Comparison of ENCODE assay signal across 8 cellular contexts in the genomic region with DNA sequence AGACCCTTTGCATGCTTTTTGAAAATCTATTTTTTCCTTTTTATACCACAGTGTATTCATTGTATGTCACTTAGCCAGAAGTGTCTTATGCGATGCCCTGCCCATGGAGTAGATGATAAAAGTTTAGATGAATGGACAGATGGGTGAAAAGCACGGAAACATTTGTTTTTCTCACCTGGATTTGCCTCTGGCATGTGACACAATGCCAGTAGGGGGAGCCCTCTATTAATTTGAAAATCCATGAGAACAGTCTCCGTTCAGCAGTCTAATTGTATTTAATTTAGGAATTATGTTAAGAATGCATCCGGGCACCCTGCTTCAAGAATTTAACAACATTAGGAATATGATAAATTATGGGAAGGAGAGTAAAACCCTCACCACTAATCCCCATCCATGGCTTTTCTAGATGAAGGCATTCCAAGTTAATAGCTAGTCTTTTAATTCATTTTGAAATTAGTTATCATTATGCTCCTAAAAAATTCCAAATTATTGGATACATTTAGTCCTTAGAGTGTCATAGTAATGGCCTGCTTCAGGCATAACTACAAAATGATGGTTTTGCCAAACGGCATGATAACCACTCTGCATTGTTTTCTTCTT. TPM values are rescaled to one million over a fixed set of nuclear protein-coding genes. Genes with fewer than 3 reads are reported as not detected.
DNase-seq lines count a peak whose midpoint lies in the region; ATAC-seq and TF ChIP-seq lines count a peak whose summit lies in the region.

No MANE protein-coding gene starts in this region.

- no peak for ATAC-seq in GM21360 (IDR thresholded peaks at IDR 0.05; ENCODE audit: unreplicated experiment)
- no peak for ATAC-seq in GM18511 (IDR thresholded peaks at IDR 0.05; ENCODE audit: unreplicated experiment)

- no peaks in the 10 kb centered on the region for H3K4me1 ChIP-seq in tibial nerve

- in situ Hi-C loops in GM13977 (cut with MboI; ENCODE audit: low pct_unique_long_range_greater_than_20kb, low sequenced_read_pairs, unreplicated experiment) = no loop called here

- peaks cover 0 to 14% (median 0%) of the 10 kb centered on the region in 3 donors for H3K36me3 ChIP-seq in tibial nerve

- TF ChIP-seq CTCF in AG09319 (IDR thresholded peaks at IDR 0.05; ENCODE audit: low read depth, low read length) (peak; percentile 69), GM13977 (IDR thresholded peaks at IDR 0.05; ENCODE audit: extremely low read depth, insufficient read depth, missing control alignments) (peak; percentile 52), foreskin fibroblast (IDR thresholded peaks at IDR 0.05; ENCODE audit: low read depth, low read length) (peak; percentile 78), tibial nerve (IDR thresholded peaks at IDR 0.05) (peak in 3 of 5 experiments; percentile 19 to 36 (median 30))

- no peaks in the 10 kb centered on the region for H3K27me3 ChIP-seq in tibial nerve

- no peaks in the 10 kb centered on the region for H3K9me3 ChIP-seq in tibial nerve

- no peak for TF ChIP-seq EP300 in tibial nerve (IDR thresholded peaks at IDR 0.05)

- DNase-seq in AG09319 (ENCODE audit: extremely low read depth, low read depth) = no peak
- DNase-seq in GM13977 (ENCODE audit: low spot score) = peak; percentile 11
- DNase-seq in RKO (ENCODE audit: low spot score) = peak; percentile 43
- DNase-seq in foreskin fibroblast = peak in 1 of 2 donors; percentile 66
- peak in 1 of 2 donors; percentile 25 for DNase-seq in tibial nerve (ENCODE audit: low spot score in 2 of 2)
- DNase-seq in activated CD8-positive, alpha-beta memory T cell treated with anti-CD3 and anti-CD28 coated beads, Interleukin-2, amount 50 U/mL, for 48 hours = no peak

- WGBS in tibial nerve, 2 donors = 60 to 65% methylated on average over 5 of the region's 5 CpGs

- no peak overlapping the region for H3K27ac ChIP-seq in tibial nerve

- no peak overlapping the region for H3K4me3 ChIP-seq in foreskin fibroblast (ENCODE audit: low read depth in 1 of 2, low read length in 2 of 2)
- H3K4me3 ChIP-seq in tibial nerve = no peak overlapping the region

- no peak for TF ChIP-seq POLR2A in tibial nerve (IDR thresholded peaks at IDR 0.05)

RNA-seq across cellular contexts. Expression of a gene that starts 55.3 kb away (rescaled TPM):
- total RNA-seq in tibial nerve = 10 to 100 TPM; 30.4 to 45.0 (median 38.0) TPM

Comparison
In these comparisons a context has a peak if more than half of its experiments do, and no peak if none do; other contexts are left out.
1. DNase-seq: peak in GM13977 (single experiment) and RKO (single experiment); none in AG09319 (single experiment) and activated CD8-positive, alpha-beta memory T cell treated with anti-CD3 and anti-CD28 coated beads, Interleukin-2, amount 50 U/mL, for 48 hours (single experiment).
2. Peak in every context shown above with its lines, with median percentiles within 50 percentile points of each other: CTCF ChIP-seq.